3 cellular contexts compared by ENCODE assay signal in the genomic region with DNA sequence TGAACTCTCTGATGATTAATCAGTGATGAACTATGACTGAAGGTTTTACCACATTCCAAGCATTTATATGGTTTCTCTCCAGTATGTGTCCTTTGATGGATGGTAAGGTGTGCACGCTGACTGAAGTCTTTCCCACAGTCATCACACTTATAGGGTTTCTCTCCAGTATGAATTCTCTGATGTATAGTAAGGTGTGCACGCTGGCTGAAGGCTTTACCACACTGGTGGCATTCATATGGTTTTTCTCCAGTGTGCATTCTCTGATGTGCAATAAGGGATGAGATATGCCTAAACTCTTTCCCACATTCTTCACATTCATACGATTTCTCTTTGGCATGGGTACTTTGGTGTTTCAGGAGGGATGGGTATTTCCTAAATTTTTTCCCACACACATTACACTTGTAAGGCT.
TF ChIP-seq lines count a peak whose summit lies in the region.

No MANE protein-coding gene starts in this region.

TF ChIP-seq in A549, 52 proteins besides CTCF, POLR2A, EP300 and RAD21:
- TF ChIP-seq TP53 (CRISPR knock-in tag; IDR thresholded peaks at IDR 0.05): no peak
- TF ChIP-seq, protein P1, sequence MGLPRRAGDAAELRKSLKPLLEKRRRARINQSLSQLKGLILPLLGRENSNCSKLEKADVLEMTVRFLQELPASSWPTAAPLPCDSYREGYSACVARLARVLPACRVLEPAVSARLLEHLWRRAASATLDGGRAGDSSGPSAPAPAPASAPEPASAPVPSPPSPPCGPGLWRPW (IDR thresholded peaks at IDR 0.05): no peak
- TF ChIP-seq GATA3 (IDR thresholded peaks at IDR 0.05; ENCODE audit: borderline replicate concordance): peak; percentile 7; the same call in 1 of the 2 replicates
- no peak for TF ChIP-seq USF2 (IDR thresholded peaks at IDR 0.05)
- TF ChIP-seq HOXA7 (CRISPR knock-in tag; IDR thresholded peaks at IDR 0.05): no peak
- TF ChIP-seq POLR2AphosphoS2 (conservative IDR thresholded peaks at IDR 0.05; ENCODE audit: low read length): no peak
- TF ChIP-seq BCL3 (IDR thresholded peaks at IDR 0.05): no peak
- TF ChIP-seq, protein P2, sequence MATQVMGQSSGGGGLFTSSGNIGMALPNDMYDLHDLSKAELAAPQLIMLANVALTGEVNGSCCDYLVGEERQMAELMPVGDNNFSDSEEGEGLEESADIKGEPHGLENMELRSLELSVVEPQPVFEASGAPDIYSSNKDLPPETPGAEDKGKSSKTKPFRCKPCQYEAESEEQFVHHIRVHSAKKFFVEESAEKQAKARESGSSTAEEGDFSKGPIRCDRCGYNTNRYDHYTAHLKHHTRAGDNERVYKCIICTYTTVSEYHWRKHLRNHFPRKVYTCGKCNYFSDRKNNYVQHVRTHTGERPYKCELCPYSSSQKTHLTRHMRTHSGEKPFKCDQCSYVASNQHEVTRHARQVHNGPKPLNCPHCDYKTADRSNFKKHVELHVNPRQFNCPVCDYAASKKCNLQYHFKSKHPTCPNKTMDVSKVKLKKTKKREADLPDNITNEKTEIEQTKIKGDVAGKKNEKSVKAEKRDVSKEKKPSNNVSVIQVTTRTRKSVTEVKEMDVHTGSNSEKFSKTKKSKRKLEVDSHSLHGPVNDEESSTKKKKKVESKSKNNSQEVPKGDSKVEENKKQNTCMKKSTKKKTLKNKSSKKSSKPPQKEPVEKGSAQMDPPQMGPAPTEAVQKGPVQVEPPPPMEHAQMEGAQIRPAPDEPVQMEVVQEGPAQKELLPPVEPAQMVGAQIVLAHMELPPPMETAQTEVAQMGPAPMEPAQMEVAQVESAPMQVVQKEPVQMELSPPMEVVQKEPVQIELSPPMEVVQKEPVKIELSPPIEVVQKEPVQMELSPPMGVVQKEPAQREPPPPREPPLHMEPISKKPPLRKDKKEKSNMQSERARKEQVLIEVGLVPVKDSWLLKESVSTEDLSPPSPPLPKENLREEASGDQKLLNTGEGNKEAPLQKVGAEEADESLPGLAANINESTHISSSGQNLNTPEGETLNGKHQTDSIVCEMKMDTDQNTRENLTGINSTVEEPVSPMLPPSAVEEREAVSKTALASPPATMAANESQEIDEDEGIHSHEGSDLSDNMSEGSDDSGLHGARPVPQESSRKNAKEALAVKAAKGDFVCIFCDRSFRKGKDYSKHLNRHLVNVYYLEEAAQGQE (IDR thresholded peaks at IDR 0.05): no peak
- TF ChIP-seq KDM1A (IDR thresholded peaks at IDR 0.05; ENCODE audit: low read depth): no peak

TF ChIP-seq in HEK293, 187 proteins besides CTCF, POLR2A, EP300 and RAD21:
- no peak for TF ChIP-seq ZNF2 (tag by site-specific recombination; IDR thresholded peaks at IDR 0.05)
- TF ChIP-seq ZNF274 (IDR thresholded peaks at IDR 0.05; ENCODE audit: low read length): 0 out of 2 replicates have a peak, but pooled peaks have one; percentile 13
- TF ChIP-seq ZNF274 (tag by site-specific recombination; IDR thresholded peaks at IDR 0.05; ENCODE audit: borderline replicate concordance): peak; percentile 78; the same call in 1 of the 2 replicates
- TF ChIP-seq ZNF311 (tag by site-specific recombination; IDR thresholded peaks at IDR 0.05; ENCODE audit: borderline replicate concordance): no peak

TF ChIP-seq in K562, 482 proteins besides CTCF, POLR2A, EP300 and RAD21:
- TF ChIP-seq KAT8 (IDR thresholded peaks at IDR 0.05; ENCODE audit: low read depth) (no peak), ZNF274 (IDR thresholded peaks at IDR 0.05; ENCODE audit: borderline replicate concordance, low read depth, low read length) (peak; percentile 58; the same call in 1 of the 2 replicates)
TF ChIP-seq in K562: peak in this region for 1.
